12 cellular contexts compared by ENCODE assay signal in genomic region chr7:142383826-142384507, GRCh38.
DNase-seq lines count a peak whose midpoint lies in the region; ATAC-seq and TF ChIP-seq lines count a peak whose summit lies in the region.
"Had no signal": no experiment of that assay in that cellular context is flagged by ENCODE, and none has a peak within 500 bp of the region (broad histone marks: within the 10 kb centered on the region; RNA-seq: fewer than 3 reads in every experiment).

No MANE protein-coding gene starts in this region.

- intact Hi-C loops in activated T-helper 1 cell treated with anti-CD3 and anti-CD28 coated beads, Interleukin-12 subunit alpha, Interleukin-12 subunit beta, Interleukin-2, Interleukin-4 antibody, amounts not matched to agents 30 ng/mL and 10 ng/mL and 1 ng/mL, durations not matched to agents 14 hours and 24 hours and 36 hours (cut with micrococcal nuclease), result loop anchor here (1.0 to 2.0 kb wide), 3 partner anchors 26 to 619 kb away; no protein-coding TSS in a partner anchor

- H3K9me3 ChIP-seq in skeletal muscle satellite cell (replicated peaks; ENCODE audit: low read length), result no peaks in the 10 kb centered on the region
- H3K9me3 ChIP-seq: A549 had no signal

- H3K9me3 Mint-ChIP-seq in activated T-helper 1 cell treated with anti-CD3 and anti-CD28 coated beads, Interleukin-12 subunit alpha, Interleukin-12 subunit beta, Interleukin-2, Interleukin-4 antibody, amounts not matched to agents 30 ng/mL and 10 ng/mL and 1 ng/mL, durations not matched to agents 14 hours and 24 hours and 36 hours, result no peaks in the 10 kb centered on the region
- H3K9me3 Mint-ChIP-seq: mesothelial cell of epicardium had no signal

- TF ChIP-seq CTCF in GM13977 (IDR thresholded peaks at IDR 0.05; ENCODE audit: extremely low read depth, insufficient read depth, missing control alignments), result no peak

- no peaks in the 10 kb centered on the region for H3K27me3 ChIP-seq in skeletal muscle satellite cell (ENCODE audit: control insufficient read depth, insufficient read depth, low read length)

- in situ Hi-C loops in GM13977 (cut with MboI; ENCODE audit: low pct_unique_long_range_greater_than_20kb, low sequenced_read_pairs, unreplicated experiment), result no loop called here

- peaks cover 3% of the 10 kb centered on the region for H3K27me3 Mint-ChIP-seq in activated T-helper 1 cell treated with anti-CD3 and anti-CD28 coated beads, Interleukin-12 subunit alpha, Interleukin-12 subunit beta, Interleukin-2, Interleukin-4 antibody, amounts not matched to agents 30 ng/mL and 10 ng/mL and 1 ng/mL, durations not matched to agents 14 hours and 24 hours and 36 hours (ENCODE audit: insufficient read depth)

- peaks cover 21% of the 10 kb centered on the region for H3K4me1 Mint-ChIP-seq in activated T-helper 1 cell treated with anti-CD3 and anti-CD28 coated beads, Interleukin-12 subunit alpha, Interleukin-12 subunit beta, Interleukin-2, Interleukin-4 antibody, amounts not matched to agents 30 ng/mL and 10 ng/mL and 1 ng/mL, durations not matched to agents 14 hours and 24 hours and 36 hours (ENCODE audit: low read depth)

- peak overlapping the region; percentile 61 for H3K4me2 ChIP-seq in skeletal muscle satellite cell (ENCODE audit: low read length)
- H3K4me2 ChIP-seq: A549 had no signal

- H3K4me1 ChIP-seq in skeletal muscle satellite cell (ENCODE audit: control insufficient read depth, insufficient read depth, low read length), result peaks cover 18% of the 10 kb centered on the region
- H3K4me1 ChIP-seq: A549 had no signal

- H3K36me3 Mint-ChIP-seq in activated T-helper 1 cell treated with anti-CD3 and anti-CD28 coated beads, Interleukin-12 subunit alpha, Interleukin-12 subunit beta, Interleukin-2, Interleukin-4 antibody, amounts not matched to agents 30 ng/mL and 10 ng/mL and 1 ng/mL, durations not matched to agents 14 hours and 24 hours and 36 hours (ENCODE audit: low read depth), result no peaks in the 10 kb centered on the region
- H3K36me3 Mint-ChIP-seq: mesothelial cell of epicardium had no signal

- H3K36me3 ChIP-seq in skeletal muscle satellite cell (ENCODE audit: insufficient read depth, low read length), result no peaks in the 10 kb centered on the region
- H3K36me3 ChIP-seq: WERI-Rb-1 had no signal

- no peak for DNase-seq in activated CD4-positive, CD25-positive, alpha-beta regulatory T cell treated with anti-CD3 and anti-CD28 coated beads, Interleukin-2, amount 50 U/mL, for 72 hours
- DNase-seq in activated T-helper 1 cell treated with anti-CD3 and anti-CD28 coated beads, Interleukin-12 subunit alpha, Interleukin-12 subunit beta, Interleukin-2, Interleukin-4 antibody, amounts not matched to agents 30 ng/mL and 10 ng/mL and 1 ng/mL, durations not matched to agents 14 hours and 24 hours and 36 hours (ENCODE audit: low spot score), result no peak
- DNase-seq in GM13977 (ENCODE audit: low spot score), result no peak
- DNase-seq in NCI-H1930 (lab: John Stamatoyannopoulos, UW), result no peak
- DNase-seq: NCI-H1092 treated with DMSO at 0.1 percent for 48 hours, WERI-Rb-1 had no signal

- H3K9ac ChIP-seq in skeletal muscle satellite cell (ENCODE audit: low read depth, low read length), result peak overlapping the region; percentile 70

- peak overlapping the region; percentile 68 for H3K4me3 Mint-ChIP-seq in activated T-helper 1 cell treated with anti-CD3 and anti-CD28 coated beads, Interleukin-12 subunit alpha, Interleukin-12 subunit beta, Interleukin-2, Interleukin-4 antibody, amounts not matched to agents 30 ng/mL and 10 ng/mL and 1 ng/mL, durations not matched to agents 14 hours and 24 hours and 36 hours
- H3K4me3 Mint-ChIP-seq: mesothelial cell of epicardium had no signal

- peak overlapping the region; percentile 27 for H3K4me3 ChIP-seq in skeletal muscle satellite cell (ENCODE audit: low read length)
- H3K4me3 ChIP-seq: A549 had no signal

- H3K27ac Mint-ChIP-seq in activated T-helper 1 cell treated with anti-CD3 and anti-CD28 coated beads, Interleukin-12 subunit alpha, Interleukin-12 subunit beta, Interleukin-2, Interleukin-4 antibody, amounts not matched to agents 30 ng/mL and 10 ng/mL and 1 ng/mL, durations not matched to agents 14 hours and 24 hours and 36 hours, result peak overlapping the region; percentile 62
- H3K27ac Mint-ChIP-seq: mesothelial cell of epicardium had no signal

- ATAC-seq in activated CD4-positive, CD25-positive, alpha-beta regulatory T cell treated with anti-CD3 and anti-CD28 coated beads, Interleukin-2, amount 50 U/mL, for 24 hours, result peak; percentile 34 to 62
- ATAC-seq in HG03342 (IDR thresholded peaks at IDR 0.05; ENCODE audit: unreplicated experiment) (peak; percentile 21), HG03045 (IDR thresholded peaks at IDR 0.05; ENCODE audit: unreplicated experiment) (no peak)
- ATAC-seq: A549 had no signal
